Comparison of ENCODE assay signal across 11 cellular contexts in the genomic region with DNA sequence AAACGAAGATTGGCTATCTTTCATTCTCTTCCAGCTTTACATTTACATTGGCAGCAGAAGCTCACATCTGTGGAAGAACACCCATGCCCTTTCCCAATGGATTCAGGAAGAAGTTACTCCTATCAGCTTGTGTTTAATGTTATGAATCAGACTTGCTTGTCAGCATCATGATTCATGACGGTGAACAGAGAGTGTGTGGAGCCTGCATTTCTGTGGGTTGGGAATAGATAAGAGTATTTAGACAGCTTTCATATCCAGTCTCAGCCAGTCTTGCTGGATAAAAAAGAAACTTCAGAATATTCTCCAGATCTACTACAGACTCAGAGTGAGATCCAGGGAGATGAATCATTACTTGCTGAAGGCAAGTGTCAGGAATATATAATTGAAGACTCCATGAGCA.
DNase-seq lines count a peak whose midpoint lies in the region; TF ChIP-seq lines count a peak whose summit lies in the region.
"Had no signal": no experiment of that assay in that cellular context is flagged by ENCODE, and none has a peak within 500 bp of the region (broad histone marks: within the 10 kb centered on the region; RNA-seq: fewer than 3 reads in every experiment).

No MANE protein-coding gene starts in this region.

- H3K9me3 ChIP-seq in esophagus squamous epithelium, result no peaks in the 10 kb centered on the region
- H3K9me3 ChIP-seq in CD4-positive, alpha-beta memory T cell (ENCODE audit: control insufficient read depth in 1 of 2, low read length in 2 of 2), result no peaks in the 10 kb centered on the region
- H3K9me3 ChIP-seq in sigmoid colon, result no peaks in the 10 kb centered on the region
- H3K9me3 ChIP-seq: tibial nerve had no signal

- H3K27ac Mint-ChIP-seq in CD4-positive, alpha-beta memory T cell, result no peak overlapping the region
- H3K27ac Mint-ChIP-seq: activated T-helper 1 cell treated with anti-CD3 and anti-CD28 coated beads, Interleukin-12 subunit alpha, Interleukin-12 subunit beta, Interleukin-2, Interleukin-4 antibody, amounts not matched to agents 30 ng/mL and 10 ng/mL and 1 ng/mL, durations not matched to agents 14 hours and 24 hours and 36 hours; IgD-negative memory B cell had no signal

- H3K27ac ChIP-seq in esophagus squamous epithelium (no peak overlapping the region), sigmoid colon (no peak overlapping the region)
- H3K27ac ChIP-seq in CD4-positive, alpha-beta memory T cell (ENCODE audit: low read depth, low read length), result no peak overlapping the region
- H3K27ac ChIP-seq: tibial nerve had no signal

- H3K27me3 ChIP-seq in esophagus squamous epithelium (no peaks in the 10 kb centered on the region), sigmoid colon (no peaks in the 10 kb centered on the region)
- H3K27me3 ChIP-seq in CD4-positive, alpha-beta memory T cell (ENCODE audit: insufficient read depth, low read length), result no peaks in the 10 kb centered on the region
- H3K27me3 ChIP-seq: tibial nerve had no signal

- no peaks in the 10 kb centered on the region for H3K36me3 Mint-ChIP-seq in CD4-positive, alpha-beta memory T cell
- H3K36me3 Mint-ChIP-seq: IgD-negative memory B cell had no signal

- no peak overlapping the region for H3K4me3 ChIP-seq in esophagus squamous epithelium
- H3K4me3 ChIP-seq in CD4-positive, alpha-beta memory T cell (ENCODE audit: low read length in 2 of 2), result no peak overlapping the region
- H3K4me3 ChIP-seq in sigmoid colon, result no peak overlapping the region
- H3K4me3 ChIP-seq: tibial nerve had no signal

- H3K4me1 ChIP-seq in esophagus squamous epithelium (peaks cover 0 to 10% (median 0%) of the 10 kb centered on the region in 3 donors), sigmoid colon (peaks cover 0 to 7% (median 0%) of the 10 kb centered on the region in 4 donors)
- H3K4me1 ChIP-seq in CD4-positive, alpha-beta memory T cell (ENCODE audit: insufficient read depth, low read length), result no peaks in the 10 kb centered on the region
- H3K4me1 ChIP-seq: tibial nerve had no signal

- TF ChIP-seq CTCF in esophagus squamous epithelium (IDR thresholded peaks at IDR 0.05), result no peak
- no peak for TF ChIP-seq CTCF in sigmoid colon (IDR thresholded peaks at IDR 0.05)

- DNase-seq in Ammon's horn (ENCODE audit: low spot score) (peak; percentile 35), LHCN-M2 (ENCODE audit: low read depth) (peak; percentile 95), dermis blood vessel endothelial cell (peak; percentile 89), lung microvascular endothelial cell (ENCODE audit: low read depth in 2 of 2) (peak; percentile 91 to 96), esophagus squamous epithelium (lab: John Stamatoyannopoulos, UW) (no peak), NCI-H146 (lab: John Stamatoyannopoulos, UW) (no peak), sigmoid colon (no peak)
- no peak for DNase-seq in CD4-positive, alpha-beta memory T cell

- H3K27me3 Mint-ChIP-seq in CD4-positive, alpha-beta memory T cell, result no peaks in the 10 kb centered on the region
- H3K27me3 Mint-ChIP-seq: IgD-negative memory B cell had no signal

- POLR2A ChIA-PET in CD4-positive, alpha-beta memory T cell (lab: Charles Lee; ENCODE audit: partially characterized antibody), result no interaction called here

- CTCF ChIA-PET in CD4-positive, alpha-beta memory T cell (lab: Charles Lee; ENCODE audit: partially characterized antibody), result no interaction called here

- no peak for TF ChIP-seq EP300 in sigmoid colon (IDR thresholded peaks at IDR 0.05)

- 30 to 31% methylated on average over 2 of the region's 2 CpGs for WGBS in esophagus squamous epithelium, 2 donors
- WGBS in sigmoid colon, 2 donors, result 36 to 69% methylated on average over 2 of the region's 2 CpGs

- TF ChIP-seq POLR2A in esophagus squamous epithelium (IDR thresholded peaks at IDR 0.05), result no peak
- no peak for TF ChIP-seq POLR2A in sigmoid colon (IDR thresholded peaks at IDR 0.05)

- H3K4me1 Mint-ChIP-seq in CD4-positive, alpha-beta memory T cell, result no peaks in the 10 kb centered on the region
- H3K4me1 Mint-ChIP-seq: IgD-negative memory B cell had no signal

- intact Hi-C loops in esophagus squamous epithelium (cut with DNase I) (no loop called here), sigmoid colon (cut with DNase I) (no loop called here)
- intact Hi-C loops in CD4-positive, alpha-beta memory T cell (cut with micrococcal nuclease), result no loop called here

- peaks cover 0 to 11% (median 4%) of the 10 kb centered on the region in 8 donors for H3K9me3 Mint-ChIP-seq in CD4-positive, alpha-beta memory T cell
- H3K9me3 Mint-ChIP-seq: IgD-negative memory B cell had no signal

- H3K36me3 ChIP-seq in esophagus squamous epithelium (no peaks in the 10 kb centered on the region), sigmoid colon (no peaks in the 10 kb centered on the region)
- no peaks in the 10 kb centered on the region for H3K36me3 ChIP-seq in CD4-positive, alpha-beta memory T cell (ENCODE audit: insufficient read depth, low read length)
- H3K36me3 ChIP-seq: tibial nerve had no signal

- no peak overlapping the region for H3K4me3 Mint-ChIP-seq in CD4-positive, alpha-beta memory T cell
- H3K4me3 Mint-ChIP-seq: activated T-helper 1 cell treated with anti-CD3 and anti-CD28 coated beads, Interleukin-12 subunit alpha, Interleukin-12 subunit beta, Interleukin-2, Interleukin-4 antibody, amounts not matched to agents 30 ng/mL and 10 ng/mL and 1 ng/mL, durations not matched to agents 14 hours and 24 hours and 36 hours; IgD-negative memory B cell had no signal

Comparison
In these comparisons a context has a peak if more than half of its experiments do, and no peak if none do; other contexts are left out.
1. DNase-seq: peak in Ammon's horn (single experiment), LHCN-M2 (single experiment), dermis blood vessel endothelial cell (single experiment) and lung microvascular endothelial cell (2 of 2); none in esophagus squamous epithelium (single experiment), CD4-positive, alpha-beta memory T cell (0 of 5), NCI-H146 (single experiment) and sigmoid colon (single experiment).